In genomic region chr9:14086495-14086894, GRCh38 we compare ENCODE assay signal across 11 cellular contexts.
"Had no signal": no experiment of that assay in that cellular context is flagged by ENCODE, and none has a peak within 500 bp of the region (broad histone marks: within the 10 kb centered on the region; RNA-seq: fewer than 3 reads in every experiment).

No MANE protein-coding gene starts in this region.

- H3K9ac ChIP-seq: GM23248 had no signal

- FAIRE-seq: H1, H54 had no signal

- H3K9me3 ChIP-seq: HAP-1 had no signal

- H3K4me1 ChIP-seq: HAP-1 had no signal

- H2AFZ ChIP-seq: GM23248, GM23338 had no signal

- H3K4me2 ChIP-seq: GM23338 had no signal

- H3K36me3 ChIP-seq: HAP-1 had no signal

- H3K27ac ChIP-seq: GM23248 had no signal

- H3K4me3 ChIP-seq: GM23248, GM23338, HAP-1 had no signal

- ATAC-seq: GM23338, HCT116 had no signal

- DNase-seq: GM23248, GOT3, H7, H9, HCEC 1CT, HFFc6 had no signal
